In genomic region chr7:7709263-7709662, GRCh38 we compare ENCODE assay signal across 1 cellular context.
TF ChIP-seq lines count a peak whose summit lies in the region.

No MANE protein-coding gene starts in this region.

TF ChIP-seq in H1, 55 proteins besides CTCF, POLR2A, EP300 and RAD21 (continued from another document):
- TF ChIP-seq E2F6 (IDR thresholded peaks at IDR 0.05) (no peak), YY1 (IDR thresholded peaks at IDR 0.05; ENCODE audit: low read depth, low read length) (0 out of 2 replicates have a peak, but pooled peaks have one; percentile 21), RBBP5 (IDR thresholded peaks at IDR 0.05; ENCODE audit: borderline replicate concordance, low read depth, low read length) (no peak), ATF2 (IDR thresholded peaks at IDR 0.05; ENCODE audit: low read length) (no peak)
